8 cellular contexts compared by ENCODE assay signal in the genomic region with DNA sequence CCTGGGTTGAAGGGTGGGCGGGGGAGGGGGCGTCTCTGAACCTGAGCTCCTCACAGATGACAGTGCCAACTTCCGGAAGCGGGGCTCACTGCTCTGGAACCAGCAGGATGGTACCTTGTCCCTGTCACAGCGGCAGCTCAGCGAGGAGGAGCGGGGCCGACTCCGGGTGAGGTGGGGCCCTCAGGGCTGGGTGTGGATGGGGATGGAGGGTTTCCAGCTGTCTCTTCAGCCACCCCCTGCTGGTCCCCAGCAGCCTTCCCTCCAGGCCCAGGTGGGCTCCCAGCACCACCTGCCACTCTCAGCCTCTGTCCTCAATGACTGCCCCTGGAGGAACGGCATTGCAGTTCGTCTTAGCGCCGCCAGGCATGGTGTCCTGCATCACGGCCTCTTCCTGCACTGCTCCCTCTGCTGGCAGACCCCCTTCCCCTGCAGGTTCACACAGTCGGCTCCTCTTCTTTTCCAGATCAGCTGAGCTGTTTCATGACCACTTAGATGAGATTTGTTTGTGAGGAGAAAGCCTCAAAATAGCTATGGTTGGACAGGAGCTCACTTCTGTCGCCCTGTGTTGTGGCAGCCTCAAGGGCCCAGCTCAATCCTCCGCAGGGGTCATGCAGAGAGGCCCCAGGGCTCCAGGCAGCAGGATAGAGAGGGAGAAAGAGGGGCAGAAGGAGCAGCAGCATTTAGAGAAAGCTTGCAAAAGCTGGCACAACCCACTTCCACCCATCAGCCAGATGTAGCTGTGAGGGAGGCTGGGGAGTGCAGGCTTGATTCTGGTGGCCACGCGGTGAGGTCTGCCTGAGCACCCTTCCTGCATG. TPM values are rescaled to one million over a fixed set of nuclear protein-coding genes. Genes with fewer than 3 reads are reported as not detected.
DNase-seq lines count a peak whose midpoint lies in the region; ATAC-seq, FAIRE-seq and TF ChIP-seq lines count a peak whose summit lies in the region.

No MANE protein-coding gene starts in this region.

- peak; percentile 19 for DNase-seq in NOMO-1 treated with DMSO at 0.1 percent for 48 hours (lab: John Stamatoyannopoulos, UW; ENCODE audit: unreplicated experiment)
- DNase-seq in NOMO-1 treated with dmso at 0.1 percent for 144 hours (lab: John Stamatoyannopoulos, UW; ENCODE audit: unreplicated experiment): no peak
- DNase-seq in Jurkat, Clone E6-1 (ENCODE audit: low read depth, low spot score): peak; percentile 83
- peak; percentile 73 to 86 (median 80) for DNase-seq in K562 (ENCODE audit: extremely low read depth in 1 of 4, low spot score in 3 of 4)
- DNase-seq in ovary: no peak

- H3K27me3 ChIP-seq in K562 (ENCODE audit: control insufficient read depth in 2 of 2, insufficient read depth in 2 of 2, low read length in 2 of 2) (no peaks in the 10 kb centered on the region; a peak in 1 of 5 replicates), parathyroid adenoma (ENCODE audit: control insufficient read depth, insufficient read depth, low read length) (no peaks in the 10 kb centered on the region), ovary (no peaks in the 10 kb centered on the region)

- peak; percentile 96 for FAIRE-seq in K562 (lab: Jason Lieb, UNC)

- H3K79me2 ChIP-seq in K562 (ENCODE audit: control insufficient read depth, insufficient read depth, low read length) (peaks cover 25% of the 10 kb centered on the region), parathyroid adenoma (peaks cover 24% of the 10 kb centered on the region)

- H3K4me3 ChIP-seq in Jurkat, Clone E6-1 (ENCODE audit: low read length): no peak overlapping the region
- no peak overlapping the region for H3K4me3 ChIP-seq in K562
- H3K4me3 ChIP-seq in parathyroid adenoma (ENCODE audit: low read depth, low read length): no peak overlapping the region
- no peak overlapping the region for H3K4me3 ChIP-seq in ovary

- peak; percentile 99 to 100 (median 100) for TF ChIP-seq CTCF in K562 (IDR thresholded peaks at IDR 0.05 in 2 of 3, conservative IDR thresholded peaks at IDR 0.05 in 1 of 3; ENCODE audit: insufficient read depth in 2 of 3, low read depth in 1 of 3, low read length in 3 of 3)
- peak; percentile 27 for TF ChIP-seq CTCF in parathyroid adenoma (IDR thresholded peaks at IDR 0.05)
- TF ChIP-seq CTCF in ovary (IDR thresholded peaks at IDR 0.05): no peak

- peak; percentile 84 for ATAC-seq in K562
- ATAC-seq in HG03280 (IDR thresholded peaks at IDR 0.05; ENCODE audit: unreplicated experiment): no peak
- ATAC-seq in GM18861 (IDR thresholded peaks at IDR 0.05; ENCODE audit: unreplicated experiment): no peak

- H3K4me1 ChIP-seq in K562 (replicated peaks in 1 of 2; ENCODE audit: control insufficient read depth in 2 of 2, insufficient read depth in 2 of 2, low read length in 2 of 2) (peaks cover 5 to 56% of the 10 kb centered on the region in 2 experiments; a peak in 4 of 5 replicates), parathyroid adenoma (peaks cover 11% of the 10 kb centered on the region), ovary (ENCODE audit: insufficient read depth) (peaks cover 15% of the 10 kb centered on the region)

- POLR2A ChIA-PET in K562 (lab: Yijun Ruan, JAX): interaction anchor here (0.6 to 0.9 kb wide), 5 partner anchors 10 to 103 kb away, joined by 3 to 5 read pairs (median 4); a partner anchor contains a TSS

- H2AFZ ChIP-seq in K562 (ENCODE audit: low read depth, low read length) (no peak overlapping the region), parathyroid adenoma (no peak overlapping the region)

- H4K20me1 ChIP-seq in K562 (replicated peaks; ENCODE audit: control insufficient read depth, insufficient read depth, low read length): peaks cover 7% of the 10 kb centered on the region; the same call in 1 of the 2 replicates

- H3K9me3 ChIP-seq in K562 (replicated peaks; ENCODE audit: control insufficient read depth, insufficient read depth, low read depth, low read length) (no peaks in the 10 kb centered on the region), parathyroid adenoma (ENCODE audit: control insufficient read depth, low read length) (no peaks in the 10 kb centered on the region), ovary (no peaks in the 10 kb centered on the region)

- no TSS peak for BruUV-seq in K562 (replicated peaks; lab: Mats Ljungman, UMichigan)

- H3K4me2 ChIP-seq in K562 (ENCODE audit: insufficient read depth, low read length): no peak overlapping the region
- no peak overlapping the region for H3K4me2 ChIP-seq in parathyroid adenoma (ENCODE audit: low read length)

- CTCF ChIA-PET in K562 (lab: Yijun Ruan, JAX; ENCODE audit: low intra/inter-chr PET ratio): interaction anchor here (0.6 to 1.5 kb wide), 6 partner anchors 15 to 314 kb away, joined by 3 to 9 read pairs (median 4); no protein-coding TSS in a partner anchor

- WGBS in K562 (ENCODE audit: insufficient coverage, low coverage, missing lambda C conversion rate): 46% methylated on average over 10 of the region's 19 CpGs
- 81 to 87% (median 86%) methylated on average over 19 of the region's 19 CpGs for WGBS in ovary, 3 donors

- TF ChIP-seq RAD21 in K562 (CRISPR knock-in tag; conservative IDR thresholded peaks at IDR 0.05 in 1 of 2, IDR thresholded peaks at IDR 0.05 in 1 of 2): peak; percentile 42 to 63

- H3K36me3 ChIP-seq in K562 (ENCODE audit: control insufficient read depth, insufficient read depth, low read length): peaks cover 53% of the 10 kb centered on the region; the same call in 2 of the 3 replicates
- H3K36me3 ChIP-seq in parathyroid adenoma (ENCODE audit: control insufficient read depth, insufficient read depth, low read length): no peaks in the 10 kb centered on the region
- no peaks in the 10 kb centered on the region for H3K36me3 ChIP-seq in ovary

- in situ Hi-C loops in K562 (cut with MboI): no loop called here

- intact Hi-C loops in K562 (cut with micrococcal nuclease) (no loop called here), ovary (cut with DNase I) (loop anchor here in 1 of 4 donors (5.0 kb wide), 1 partner anchor 102 kb away; a partner anchor contains a TSS)

- TF ChIP-seq EP300 in K562 (IDR thresholded peaks at IDR 0.05; ENCODE audit: low read length): no peak
- TF ChIP-seq EP300 in ovary (IDR thresholded peaks at IDR 0.05): no peak

- no peaks in the 10 kb centered on the region for H3K9me1 ChIP-seq in K562 (ENCODE audit: control insufficient read depth, insufficient read depth, low read length)

- TF ChIP-seq POLR2A in K562 (conservative IDR thresholded peaks at IDR 0.05) (no peak), ovary (IDR thresholded peaks at IDR 0.05) (no peak)

- H3K9ac ChIP-seq in K562 (ENCODE audit: insufficient read depth in 1 of 2, low read depth in 2 of 2, low read length in 2 of 2): peak overlapping the region in 1 of 2 experiments; percentile 43; a peak in 1 of 4 replicates
- H3K9ac ChIP-seq in parathyroid adenoma: no peak overlapping the region

- H3K27ac ChIP-seq in K562 (ENCODE audit: extremely low read depth, low read depth, low read length) (no peak overlapping the region), parathyroid adenoma (no peak overlapping the region), ovary (peak overlapping the region in 1 of 2 donors; percentile 20)

RNA-seq across cellular contexts. Expression of a gene that starts 2.5 kb away (rescaled TPM):
- polyA plus RNA-seq in Jurkat, Clone E6-1 (2012; ENCODE audit: insufficient read depth, insufficient read length): 1.1 TPM
- 0.49 TPM in 1 of 2 replicates, not detected in the other for total RNA-seq in K562 (2011; cell fraction: chromatin; rRNA removed; ENCODE audit: low replicate concordance)
- total RNA-seq in K562 (2011; cell fraction: nucleolus; rRNA removed): 0.39 TPM in 1 of 2 replicates, not detected in the other
- total RNA-seq in K562 (2011; cell fraction: nucleoplasm; rRNA removed): not detected in 2 replicates
- total RNA-seq in K562 (2014; rRNA removed) (0.23 and 0.33 TPM in 2 replicates), K562 (2014; rRNA removed; fragmentation: Illumina TruSeq; extraction: Trizol) (not detected in 2 replicates), K562 (2015; rRNA removed; fragmentation: Illumina TruSeq; extraction: Trizol) (0.47 TPM in 1 of 2 replicates, not detected in the other), K562 (2021) (0.31 and 0.82 TPM in 2 replicates), ovary (10 to 100 TPM in 1 of 7 donors, 1 to 10 TPM in 6; 2.1 to 10.3 (median 3.3) TPM)
- polyA plus RNA-seq in K562 (2011; rRNA removed) (0.10 and 0.26 TPM in 2 replicates), K562 (2014; fragmentation: Illumina TruSeq; extraction: Trizol) (0.57 and 0.59 TPM in 2 replicates), K562 (2014; fragmentation: Nextera tagmentation; extraction: Ambion mirVana) (under 1 TPM in 1 of 2 experiments, not detected in 1; 0.13 TPM), K562 (2014; rRNA removed) (0.16 and 0.17 TPM in 2 replicates), ovary (1 to 10 TPM in 1 of 2 donors, under 1 TPM in 1; 0.47 to 4.3 TPM)
- polyA plus RNA-seq in K562 (2011; cell fraction: cytosol; rRNA removed): 0.59 and 0.78 TPM in 2 replicates
- 0.22 and 0.38 TPM in 2 replicates for polyA plus RNA-seq in K562 (2011; cell fraction: nucleus; rRNA removed)
- polyA plus RNA-seq in K562 (2012): 0.49 and 0.83 TPM in 2 replicates
- not detected in 2 replicates for polyA minus RNA-seq in K562 (2011; rRNA and poly(A)+ RNA removed)
- 1.4 TPM in 1 of 2 replicates, not detected in the other for polyA minus RNA-seq in K562 (2011; cell fraction: cytosol; rRNA and poly(A)+ RNA removed)
- polyA minus RNA-seq in K562 (2011; cell fraction: nucleus; rRNA and poly(A)+ RNA removed): 0.27 TPM in 1 of 2 replicates, not detected in the other

RNA-seq across cellular contexts. Expression of a gene that starts 2.8 kb away (rescaled TPM):
- polyA plus RNA-seq in Jurkat, Clone E6-1 (2012; ENCODE audit: insufficient read depth, insufficient read length): 56.6 TPM
- total RNA-seq in K562 (2011; cell fraction: chromatin; rRNA removed; ENCODE audit: low replicate concordance): 22.6 and 40.4 TPM in 2 replicates
- total RNA-seq in K562 (2011; cell fraction: nucleolus; rRNA removed): 43.2 and 45.7 TPM in 2 replicates
- 27.7 and 40.1 TPM in 2 replicates for total RNA-seq in K562 (2011; cell fraction: nucleoplasm; rRNA removed)
- 40.4 and 48.9 TPM in 2 replicates for total RNA-seq in K562 (2014; rRNA removed)
- total RNA-seq in K562 (2014; rRNA removed; fragmentation: Illumina TruSeq; extraction: Trizol): 6.1 and 7.4 TPM in 2 replicates
- total RNA-seq in K562 (2015; rRNA removed; fragmentation: Illumina TruSeq; extraction: Trizol): 25.2 and 25.8 TPM in 2 replicates
- total RNA-seq in K562 (2021): 42.5 and 46.0 TPM in 2 replicates
- polyA plus RNA-seq in K562 (2011; rRNA removed): 12.4 and 13.7 TPM in 2 replicates
- polyA plus RNA-seq in K562 (2011; cell fraction: cytosol; rRNA removed): 18.3 and 54.3 TPM in 2 replicates
- polyA plus RNA-seq in K562 (2011; cell fraction: nucleus; rRNA removed): 13.8 and 24.8 TPM in 2 replicates
- 37.9 TPM in 2 replicates for polyA plus RNA-seq in K562 (2012)
- 13.1 and 27.3 TPM in 2 replicates for polyA plus RNA-seq in K562 (2014; fragmentation: Illumina TruSeq; extraction: Trizol)
- polyA plus RNA-seq in K562 (2014; fragmentation: Nextera tagmentation; extraction: Ambion mirVana): 1 to 10 TPM; 1.4 to 2.9 TPM
- polyA plus RNA-seq in K562 (2014; rRNA removed): 34.5 and 38.2 TPM in 2 replicates
- 1.9 and 3.7 TPM in 2 replicates for polyA minus RNA-seq in K562 (2011; rRNA and poly(A)+ RNA removed)
- 14.7 and 15.0 TPM in 2 replicates for polyA minus RNA-seq in K562 (2011; cell fraction: cytosol; rRNA and poly(A)+ RNA removed)
- 6.4 and 6.7 TPM in 2 replicates for polyA minus RNA-seq in K562 (2011; cell fraction: nucleus; rRNA and poly(A)+ RNA removed)
- 100 to 1,000 TPM in 3 of 7 donors, 10 to 100 TPM in 4; 50.4 to 132 (median 96.7) TPM for total RNA-seq in ovary
- 100 to 1,000 TPM in 1 of 2 donors, 10 to 100 TPM in 1; 27.6 to 113 TPM for polyA plus RNA-seq in ovary

RNA-seq across cellular contexts. Expression of a gene that starts 31.9 kb away (rescaled TPM):
- 33.1 TPM for polyA plus RNA-seq in Jurkat, Clone E6-1 (2012; ENCODE audit: insufficient read depth, insufficient read length)
- 2.5 TPM in 1 of 2 replicates, not detected in the other for total RNA-seq in K562 (2011; cell fraction: chromatin; rRNA removed; ENCODE audit: low replicate concordance)
- 1.2 and 1.8 TPM in 2 replicates for total RNA-seq in K562 (2011; cell fraction: nucleolus; rRNA removed)
- 3.2 and 4.7 TPM in 2 replicates for total RNA-seq in K562 (2011; cell fraction: nucleoplasm; rRNA removed)
- total RNA-seq in K562 (2014; rRNA removed) (12.0 and 15.5 TPM in 2 replicates), K562 (2014; rRNA removed; fragmentation: Illumina TruSeq; extraction: Trizol) (0.55 and 0.61 TPM in 2 replicates), K562 (2015; rRNA removed; fragmentation: Illumina TruSeq; extraction: Trizol) (3.1 and 4.5 TPM in 2 replicates), K562 (2021) (13.6 and 17.8 TPM in 2 replicates), ovary (10 to 100 TPM; 15.0 to 28.9 (median 21.8) TPM)
- polyA plus RNA-seq in K562 (2011; rRNA removed) (3.3 and 3.8 TPM in 2 replicates), K562 (2014; fragmentation: Illumina TruSeq; extraction: Trizol) (1.3 and 3.3 TPM in 2 replicates), K562 (2014; fragmentation: Nextera tagmentation; extraction: Ambion mirVana) (under 1 TPM; 0.06 to 0.95 TPM), K562 (2014; rRNA removed) (12.5 and 14.4 TPM in 2 replicates), ovary (10 to 100 TPM in 1 of 2 donors, not detected in 1; 42.5 TPM)
- 7.6 and 42.8 TPM in 2 replicates for polyA plus RNA-seq in K562 (2011; cell fraction: cytosol; rRNA removed)
- polyA plus RNA-seq in K562 (2011; cell fraction: nucleus; rRNA removed): 3.9 and 12.6 TPM in 2 replicates
- polyA plus RNA-seq in K562 (2012): 10.4 and 14.8 TPM in 2 replicates
- 0.32 and 0.66 TPM in 2 replicates for polyA minus RNA-seq in K562 (2011; rRNA and poly(A)+ RNA removed)
- 4.2 and 5.2 TPM in 2 replicates for polyA minus RNA-seq in K562 (2011; cell fraction: cytosol; rRNA and poly(A)+ RNA removed)
- polyA minus RNA-seq in K562 (2011; cell fraction: nucleus; rRNA and poly(A)+ RNA removed): 1.8 and 3.6 TPM in 2 replicates

RNA-seq across cellular contexts. Expression of a gene that starts 34.6 kb away (rescaled TPM):
- polyA plus RNA-seq in Jurkat, Clone E6-1 (2012; ENCODE audit: insufficient read depth, insufficient read length): not detected
- not detected in 2 replicates for total RNA-seq in K562 (2011; cell fraction: chromatin; rRNA removed; ENCODE audit: low replicate concordance)
- total RNA-seq in K562 (2011; cell fraction: nucleolus; rRNA removed): not detected in 2 replicates
- total RNA-seq in K562 (2011; cell fraction: nucleoplasm; rRNA removed): not detected in 2 replicates
- total RNA-seq in K562 (2014; rRNA removed) (not detected in 2 replicates), K562 (2014; rRNA removed; fragmentation: Illumina TruSeq; extraction: Trizol) (not detected in 2 replicates), K562 (2015; rRNA removed; fragmentation: Illumina TruSeq; extraction: Trizol) (not detected in 2 replicates), K562 (2021) (not detected in 2 replicates), ovary (not detected)
- polyA plus RNA-seq in K562 (2011; rRNA removed) (not detected in 2 replicates), K562 (2014; fragmentation: Illumina TruSeq; extraction: Trizol) (not detected in 2 replicates), K562 (2014; fragmentation: Nextera tagmentation; extraction: Ambion mirVana) (not detected), K562 (2014; rRNA removed) (not detected in 2 replicates), ovary (not detected)
- polyA plus RNA-seq in K562 (2011; cell fraction: cytosol; rRNA removed): not detected in 2 replicates
- not detected in 2 replicates for polyA plus RNA-seq in K562 (2011; cell fraction: nucleus; rRNA removed)
- polyA plus RNA-seq in K562 (2012): 0.39 and 0.40 TPM in 2 replicates
- polyA minus RNA-seq in K562 (2011; rRNA and poly(A)+ RNA removed): not detected in 2 replicates
- not detected in 2 replicates for polyA minus RNA-seq in K562 (2011; cell fraction: cytosol; rRNA and poly(A)+ RNA removed)
- not detected in 2 replicates for polyA minus RNA-seq in K562 (2011; cell fraction: nucleus; rRNA and poly(A)+ RNA removed)

RNA-seq across cellular contexts. Expression of a gene that starts 46.4 kb away (rescaled TPM):
- not detected for polyA plus RNA-seq in Jurkat, Clone E6-1 (2012; ENCODE audit: insufficient read depth, insufficient read length)
- total RNA-seq in K562 (2011; cell fraction: chromatin; rRNA removed; ENCODE audit: low replicate concordance): 0.30 and 0.67 TPM in 2 replicates
- not detected in 2 replicates for total RNA-seq in K562 (2011; cell fraction: nucleolus; rRNA removed)
- total RNA-seq in K562 (2011; cell fraction: nucleoplasm; rRNA removed): not detected in 2 replicates
- total RNA-seq in K562 (2014; rRNA removed) (not detected in 2 replicates), K562 (2014; rRNA removed; fragmentation: Illumina TruSeq; extraction: Trizol) (not detected in 2 replicates), K562 (2015; rRNA removed; fragmentation: Illumina TruSeq; extraction: Trizol) (not detected in 2 replicates), K562 (2021) (0.04 TPM in 1 of 2 replicates, not detected in the other), ovary (under 1 TPM in 3 of 7 donors, not detected in 4; 0.05 to 0.12 (median 0.08) TPM)
- polyA plus RNA-seq in K562 (2011; rRNA removed) (0.14 and 0.19 TPM in 2 replicates), K562 (2014; fragmentation: Illumina TruSeq; extraction: Trizol) (not detected in 2 replicates), K562 (2014; fragmentation: Nextera tagmentation; extraction: Ambion mirVana) (not detected), K562 (2014; rRNA removed) (0.01 TPM in 1 of 2 replicates, not detected in the other), ovary (under 1 TPM in 1 of 2 donors, not detected in 1; 0.28 TPM)
- polyA plus RNA-seq in K562 (2011; cell fraction: cytosol; rRNA removed): 0.06 and 0.07 TPM in 2 replicates
- polyA plus RNA-seq in K562 (2011; cell fraction: nucleus; rRNA removed): 0.31 and 0.60 TPM in 2 replicates
- 0.01 TPM in 1 of 2 replicates, not detected in the other for polyA plus RNA-seq in K562 (2012)
- polyA minus RNA-seq in K562 (2011; rRNA and poly(A)+ RNA removed): 0.06 TPM in 1 of 2 replicates, not detected in the other
- polyA minus RNA-seq in K562 (2011; cell fraction: cytosol; rRNA and poly(A)+ RNA removed): not detected in 2 replicates
- 0.22 TPM in 1 of 2 replicates, not detected in the other for polyA minus RNA-seq in K562 (2011; cell fraction: nucleus; rRNA and poly(A)+ RNA removed)

Comparison
In these comparisons a context has a peak if more than half of its experiments do, and no peak if none do; other contexts are left out.
1. DNase-seq: peak in NOMO-1 treated with DMSO at 0.1 percent for 48 hours (single experiment), Jurkat, Clone E6-1 (single experiment) and K562 (4 of 4); none in NOMO-1 treated with dmso at 0.1 percent for 144 hours (single experiment) and ovary (0 of 5).
2. CTCF ChIP-seq: peak in K562 (3 of 3) and parathyroid adenoma (single experiment); none in ovary (0 of 3).